8 cellular contexts compared by ENCODE assay signal in the genomic region with DNA sequence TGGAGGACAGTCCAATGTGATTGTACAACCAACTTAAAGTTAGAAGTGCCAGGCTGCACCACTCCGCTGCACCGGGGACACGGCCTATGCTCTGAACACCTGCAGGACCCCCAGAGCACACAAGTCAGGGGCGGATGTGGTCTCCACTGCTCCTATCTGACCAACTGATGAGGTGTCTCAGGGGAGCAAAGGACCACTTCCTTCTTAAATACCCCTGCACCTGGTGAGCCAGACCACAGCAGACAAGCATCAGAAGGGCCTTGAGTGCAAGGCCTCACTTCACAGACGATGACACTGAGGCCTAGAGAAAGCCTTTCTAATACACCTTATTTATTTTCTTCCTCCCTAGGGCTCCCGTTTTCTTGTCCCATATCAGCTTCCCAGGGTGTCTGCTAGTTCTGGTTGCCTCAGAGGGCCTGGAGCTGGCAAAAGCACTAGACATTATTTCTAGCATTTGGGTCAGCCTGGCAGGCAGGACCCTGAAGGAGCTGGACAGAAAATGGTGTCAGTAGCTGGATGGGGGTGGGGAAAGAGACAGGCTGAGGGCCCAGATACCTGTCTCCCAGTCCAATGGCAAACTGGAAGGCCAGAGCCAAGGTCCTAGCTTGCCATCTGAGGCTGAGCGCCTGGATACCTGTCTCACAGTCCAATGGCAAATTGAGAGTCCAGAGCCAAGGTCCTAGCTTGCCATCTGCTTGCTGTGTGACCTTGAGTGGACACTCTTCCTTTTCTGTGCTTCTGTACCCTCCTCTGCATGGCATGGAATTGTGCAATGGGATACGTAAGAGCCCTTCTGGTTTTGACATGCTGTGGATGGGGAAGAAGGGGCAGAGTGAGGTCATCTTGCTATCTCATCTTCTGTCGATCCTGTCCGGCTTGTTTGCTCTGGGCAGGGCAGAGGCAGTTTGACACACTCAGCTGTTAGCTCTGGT.
DNase-seq lines count a peak whose midpoint lies in the region; ATAC-seq and TF ChIP-seq lines count a peak whose summit lies in the region.

No MANE protein-coding gene starts in this region.

- H3K27ac Mint-ChIP-seq in activated naive CD8-positive, alpha-beta T cell: peak overlapping the region; percentile 96

- peaks cover 84% of the 10 kb centered on the region for H3K4me1 Mint-ChIP-seq in activated naive CD8-positive, alpha-beta T cell (ENCODE audit: low read depth)

- H3K27me3 Mint-ChIP-seq in activated naive CD8-positive, alpha-beta T cell: no peaks in the 10 kb centered on the region

- H3K36me3 ChIP-seq in GM06990 (ENCODE audit: control insufficient read depth, insufficient read depth, low read length) (peaks cover 12% of the 10 kb centered on the region), muscle layer of colon (ENCODE audit: insufficient read depth, low read length) (peaks cover 7% of the 10 kb centered on the region), HAP-1 (replicated peaks) (no peaks in the 10 kb centered on the region)

- in situ Hi-C loops in HAP-1 (cut with MboI; ENCODE audit: low sequenced_read_pairs): no loop called here

- H3K9ac ChIP-seq in muscle layer of colon (ENCODE audit: low read length): peak overlapping the region; percentile 5

- ATAC-seq in GM19467 (IDR thresholded peaks at IDR 0.05; ENCODE audit: unreplicated experiment) (peak; percentile 56), HG03558 (IDR thresholded peaks at IDR 0.05; ENCODE audit: extremely low read depth, unreplicated experiment) (peak; percentile 27)

- H3K27ac ChIP-seq in muscle layer of colon (ENCODE audit: low read depth, low read length): peak overlapping the region; percentile 66

- H3K27me3 ChIP-seq in GM06990 (replicated peaks; ENCODE audit: control insufficient read depth, insufficient read depth, low read length): no peaks in the 10 kb centered on the region
- H3K27me3 ChIP-seq in muscle layer of colon (ENCODE audit: control insufficient read depth in 1 of 2, insufficient read depth in 2 of 2, low read length in 2 of 2): no peaks in the 10 kb centered on the region
- H3K27me3 ChIP-seq in HAP-1 (ENCODE audit: low read depth): no peaks in the 10 kb centered on the region

- H3K4me3 ChIP-seq in GM06990 (replicated peaks; ENCODE audit: low read depth, low read length) (peak overlapping the region; percentile 47), muscle layer of colon (ENCODE audit: low read depth in 1 of 2, low read length in 2 of 2) (no peak overlapping the region), HAP-1 (no peak overlapping the region)

- H3K9me3 ChIP-seq in muscle layer of colon (ENCODE audit: low read length) (no peaks in the 10 kb centered on the region), HAP-1 (no peaks in the 10 kb centered on the region)

- DNase-seq in GM06990 (ENCODE audit: extremely low read depth, insufficient read length): peak; percentile 89
- DNase-seq in HAP-1 (ENCODE audit: low spot score in 2 of 2): no peak
- no peak for DNase-seq in Kasumi-1 (lab: John Stamatoyannopoulos, UW)
- no peak for DNase-seq in NCI-H82 treated with DMSO at 0.1 percent for 48 hours (lab: John Stamatoyannopoulos, UW; ENCODE audit: unreplicated experiment)

- no peak for TF ChIP-seq CTCF in GM06990 (IDR thresholded peaks at IDR 0.05; ENCODE audit: insufficient read depth, low read length, poor library complexity, severe bottlenecking)

- H3K4me1 ChIP-seq in muscle layer of colon (ENCODE audit: insufficient read depth, low read length) (peaks cover 49% of the 10 kb centered on the region), HAP-1 (peaks cover 4% of the 10 kb centered on the region; the same call in 1 of the 2 replicates)

- H3K4me3 Mint-ChIP-seq in activated naive CD8-positive, alpha-beta T cell: peak overlapping the region; percentile 82

- peaks cover 10% of the 10 kb centered on the region for H3K36me3 Mint-ChIP-seq in activated naive CD8-positive, alpha-beta T cell

- H3K9me3 Mint-ChIP-seq in activated naive CD8-positive, alpha-beta T cell (ENCODE audit: low read depth): no peaks in the 10 kb centered on the region
